In genomic region chr16:21302454-21302853, GRCh38 we compare ENCODE assay signal across 9 cellular contexts.
DNase-seq lines count a peak whose midpoint lies in the region; ATAC-seq lines count a peak whose summit lies in the region.
"Had no signal": no experiment of that assay in that cellular context is flagged by ENCODE, and none has a peak within 500 bp of the region (broad histone marks: within the 10 kb centered on the region; RNA-seq: fewer than 3 reads in every experiment).

No MANE protein-coding gene starts in this region.

- peaks cover 11% of the 10 kb centered on the region for H3K36me3 Mint-ChIP-seq in dendritic cell treated with granulocyte-macrophage colony-stimulating factor and Interleukin-4, amounts not matched to agents 40 ng/mL and 50 ng/mL, for 4 days (ENCODE audit: low read depth)

- H3K27ac Mint-ChIP-seq in dendritic cell treated with granulocyte-macrophage colony-stimulating factor and Interleukin-4, amounts not matched to agents 40 ng/mL and 50 ng/mL, for 4 days = no peak overlapping the region

- no peak for ATAC-seq in GM21367 (IDR thresholded peaks at IDR 0.05; ENCODE audit: unreplicated experiment)

- H3K27me3 Mint-ChIP-seq in dendritic cell treated with granulocyte-macrophage colony-stimulating factor and Interleukin-4, amounts not matched to agents 40 ng/mL and 50 ng/mL, for 4 days = no peaks in the 10 kb centered on the region

- intact Hi-C loops in dendritic cell treated with granulocyte-macrophage colony-stimulating factor and Interleukin-4, amounts not matched to agents 40 ng/mL and 50 ng/mL, for 4 days (cut with micrococcal nuclease) = no loop called here

- peak; percentile 17 for DNase-seq in NCI-H748 (lab: John Stamatoyannopoulos, UW; ENCODE audit: unreplicated experiment)
- DNase-seq in NCI-H748 treated with DMSO at 0.1 percent for 48 hours (lab: John Stamatoyannopoulos, UW) = no peak
- DNase-seq in NCI-H2029 (lab: John Stamatoyannopoulos, UW) = peak; percentile 8
- peak; percentile 3 for DNase-seq in retina
- no peak for DNase-seq in D341Med (ENCODE audit: low spot score)
- DNase-seq in NOMO-1 (lab: John Stamatoyannopoulos, UW; ENCODE audit: unreplicated experiment in 2 of 2) = no peak
- DNase-seq: GOT3 had no signal

- H3K9me3 Mint-ChIP-seq in dendritic cell treated with granulocyte-macrophage colony-stimulating factor and Interleukin-4, amounts not matched to agents 40 ng/mL and 50 ng/mL, for 4 days = no peaks in the 10 kb centered on the region

- H3K4me1 Mint-ChIP-seq in dendritic cell treated with granulocyte-macrophage colony-stimulating factor and Interleukin-4, amounts not matched to agents 40 ng/mL and 50 ng/mL, for 4 days (ENCODE audit: low read depth) = peaks cover 34% of the 10 kb centered on the region

- H3K4me3 Mint-ChIP-seq in dendritic cell treated with granulocyte-macrophage colony-stimulating factor and Interleukin-4, amounts not matched to agents 40 ng/mL and 50 ng/mL, for 4 days = peak overlapping the region; percentile 97

Comparison
In these comparisons a context has a peak if more than half of its experiments do, and no peak if none do; other contexts are left out.
1. DNase-seq: peak in NCI-H748 (single experiment), NCI-H2029 (single experiment) and retina (single experiment); none in NCI-H748 treated with DMSO at 0.1 percent for 48 hours (single experiment), D341Med (single experiment) and NOMO-1 (0 of 2).